ENCODE assay signal across 1 cellular context in the genomic region with DNA sequence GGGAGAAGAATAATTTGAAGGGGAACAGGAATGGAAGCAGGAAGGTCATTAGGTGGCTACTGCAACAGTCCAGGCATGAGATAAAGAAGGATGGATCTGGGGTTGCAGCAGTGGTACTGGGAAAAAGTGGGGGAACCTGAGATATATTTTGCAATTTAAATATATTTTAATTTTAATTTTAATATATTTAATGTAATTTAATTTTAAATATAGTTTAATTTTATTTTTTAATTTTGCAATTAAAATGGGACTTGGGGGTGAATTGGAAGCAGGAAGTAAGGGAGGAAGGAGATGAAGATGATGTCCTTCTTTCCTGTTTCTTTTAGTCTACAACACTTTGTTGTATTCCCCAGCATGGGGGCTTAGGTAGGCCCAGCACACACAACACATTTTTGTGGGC.
A peak's percentile ranks its signal among the peaks of the same experiment; 100 is the strongest.
TF ChIP-seq lines count a peak whose summit lies in the region.

No MANE protein-coding gene starts in this region.

TF ChIP-seq in WTC11, 78 proteins besides CTCF, POLR2A, EP300 and RAD21:
- TF ChIP-seq, protein P1, sequence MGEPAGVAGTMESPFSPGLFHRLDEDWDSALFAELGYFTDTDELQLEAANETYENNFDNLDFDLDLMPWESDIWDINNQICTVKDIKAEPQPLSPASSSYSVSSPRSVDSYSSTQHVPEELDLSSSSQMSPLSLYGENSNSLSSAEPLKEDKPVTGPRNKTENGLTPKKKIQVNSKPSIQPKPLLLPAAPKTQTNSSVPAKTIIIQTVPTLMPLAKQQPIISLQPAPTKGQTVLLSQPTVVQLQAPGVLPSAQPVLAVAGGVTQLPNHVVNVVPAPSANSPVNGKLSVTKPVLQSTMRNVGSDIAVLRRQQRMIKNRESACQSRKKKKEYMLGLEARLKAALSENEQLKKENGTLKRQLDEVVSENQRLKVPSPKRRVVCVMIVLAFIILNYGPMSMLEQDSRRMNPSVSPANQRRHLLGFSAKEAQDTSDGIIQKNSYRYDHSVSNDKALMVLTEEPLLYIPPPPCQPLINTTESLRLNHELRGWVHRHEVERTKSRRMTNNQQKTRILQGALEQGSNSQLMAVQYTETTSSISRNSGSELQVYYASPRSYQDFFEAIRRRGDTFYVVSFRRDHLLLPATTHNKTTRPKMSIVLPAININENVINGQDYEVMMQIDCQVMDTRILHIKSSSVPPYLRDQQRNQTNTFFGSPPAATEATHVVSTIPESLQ (CRISPR knock-in tag; IDR thresholded peaks at IDR 0.05), result no peak
- peak; percentile 97 for TF ChIP-seq HMGA2 (CRISPR knock-in tag; IDR thresholded peaks at IDR 0.05)
- no peak for TF ChIP-seq E2F1 (CRISPR knock-in tag; IDR thresholded peaks at IDR 0.05)
- no peak for TF ChIP-seq TCF7 (CRISPR knock-in tag; IDR thresholded peaks at IDR 0.05; ENCODE audit: low read depth)
